In genomic region chr6:34022250-34022872, GRCh38 we compare ENCODE assay signal across 26 cellular contexts.
"Had no signal": no experiment of that assay in that cellular context is flagged by ENCODE, and none has a peak within 500 bp of the region (broad histone marks: within the 10 kb centered on the region; RNA-seq: fewer than 3 reads in every experiment).

No MANE protein-coding gene starts in this region.

- H3K4me3 Mint-ChIP-seq: activated B cell treated with CpG ODN at 0.5 μM for 24 hours; activated CD4-positive, alpha-beta T cell treated with anti-CD3 and anti-CD28 coated beads for 36 hours; activated T-cell treated with anti-CD3 and anti-CD28 coated beads, Interleukin-2, amount 50 U/mL, for 72 hours; brain; dendritic cell treated with granulocyte-macrophage colony-stimulating factor and Interleukin-4, amounts not matched to agents 40 ng/mL and 50 ng/mL, for 4 days; stimulated activated memory B cell treated with anti-CD40 and anti-IgM and Interleukin-4, amounts not matched to agents 10 μg/mL and 1 μg/mL and 100 μg/mL, for 72 hours; T-helper 1 cell treated with Interleukin-12 subunit alpha and Interleukin-12 subunit beta and Interleukin-4 antibody, amounts not matched to agents 30 μg/mL and 1 μg/mL, for 36 hours had no signal

- H3K4me1 ChIP-seq: suprapubic skin, tibial nerve, vagina had no signal

- H3K27ac ChIP-seq: hepatocyte, ovary, suprapubic skin, tibial nerve, vagina had no signal

- H3K36me3 ChIP-seq: ovary, stomach, suprapubic skin, tibial nerve, vagina had no signal

- H2AFZ ChIP-seq: hepatocyte had no signal

- H3K36me3 Mint-ChIP-seq: brain; stimulated activated memory B cell treated with anti-CD40 and anti-IgM and Interleukin-4, amounts not matched to agents 10 μg/mL and 1 μg/mL and 100 μg/mL, for 72 hours had no signal

- H3K4me2 ChIP-seq: hepatocyte, smooth muscle cell had no signal

- FAIRE-seq: endothelial cell of umbilical vein had no signal

- ATAC-seq: activated CD4-positive, alpha-beta T cell treated with anti-CD3 and anti-CD28 coated beads for 36 hours; activated T-cell treated with anti-CD3 and anti-CD28 coated beads, Interleukin-2, amount 50 U/mL, for 72 hours; esophagus mucosa; left ventricle myocardium superior; sciatic nerve; stimulated activated memory B cell treated with anti-CD40 and anti-IgM and Interleukin-4, amounts not matched to agents 10 μg/mL and 1 μg/mL and 100 μg/mL, for 72 hours had no signal

- H3K9me3 Mint-ChIP-seq: activated T-cell treated with anti-CD3 and anti-CD28 coated beads, Interleukin-2, amount 50 U/mL, for 72 hours; dendritic cell treated with granulocyte-macrophage colony-stimulating factor and Interleukin-4, amounts not matched to agents 40 ng/mL and 50 ng/mL, for 4 days; stimulated activated memory B cell treated with anti-CD40 and anti-IgM and Interleukin-4, amounts not matched to agents 10 μg/mL and 1 μg/mL and 100 μg/mL, for 72 hours; T-helper 1 cell treated with Interleukin-12 subunit alpha and Interleukin-12 subunit beta and Interleukin-4 antibody, amounts not matched to agents 30 μg/mL and 1 μg/mL, for 36 hours had no signal

- DNase-seq: activated B cell treated with CpG ODN at 0.5 μM for 24 hours; activated CD4-positive, alpha-beta T cell treated with anti-CD3 and anti-CD28 coated beads for 36 hours; activated CD4-positive, alpha-beta T cell treated with anti-CD3 and anti-CD28 coated beads, Interleukin-2, amount 50 U/mL, for 4 hours; activated effector memory CD4-positive, alpha-beta T cell treated with Interleukin-2 at 50 U/mL for 16 hours; activated naive CD4-positive, alpha-beta T cell treated with anti-CD3 and anti-CD28 coated beads, Interleukin-2, amount 50 U/mL, for 16 hours; activated T-cell treated with anti-CD3 and anti-CD28 coated beads, Interleukin-2, amount 50 U/mL, for 72 hours; effector CD8-positive, alpha-beta T cell; foreskin melanocyte; left ventricle myocardium superior; midbrain; ovary; stimulated activated CD4-positive, alpha-beta T cell treated with anti-CD3 and anti-CD28 coated beads, Interleukin-15, amount 100 ng/mL, for 24 hours; T1000 had no signal

- H3K27me3 ChIP-seq: hepatocyte, ovary, tibial nerve, vagina had no signal

- H3K4me1 Mint-ChIP-seq: activated B cell treated with CpG ODN at 0.5 μM for 24 hours; activated CD4-positive, alpha-beta T cell treated with anti-CD3 and anti-CD28 coated beads for 36 hours; stimulated activated memory B cell treated with anti-CD40 and anti-IgM and Interleukin-4, amounts not matched to agents 10 μg/mL and 1 μg/mL and 100 μg/mL, for 72 hours had no signal

- H3K9me3 ChIP-seq: ovary, stomach, suprapubic skin, vagina had no signal

- H3K4me3 ChIP-seq: hepatocyte, ovary, smooth muscle cell, suprapubic skin, tibial nerve, vagina had no signal

- H3K27ac Mint-ChIP-seq: activated B cell treated with CpG ODN at 0.5 μM for 24 hours; activated CD4-positive, alpha-beta T cell treated with anti-CD3 and anti-CD28 coated beads for 36 hours; activated T-cell treated with anti-CD3 and anti-CD28 coated beads, Interleukin-2, amount 50 U/mL, for 72 hours; dendritic cell treated with granulocyte-macrophage colony-stimulating factor and Interleukin-4, amounts not matched to agents 40 ng/mL and 50 ng/mL, for 4 days; stimulated activated memory B cell treated with anti-CD40 and anti-IgM and Interleukin-4, amounts not matched to agents 10 μg/mL and 1 μg/mL and 100 μg/mL, for 72 hours; T-helper 1 cell treated with Interleukin-12 subunit alpha and Interleukin-12 subunit beta and Interleukin-4 antibody, amounts not matched to agents 30 μg/mL and 1 μg/mL, for 36 hours had no signal

- H3K79me2 ChIP-seq: hepatocyte had no signal

- H3K27me3 Mint-ChIP-seq: activated CD4-positive, alpha-beta T cell treated with anti-CD3 and anti-CD28 coated beads for 36 hours had no signal
